In genomic region chr2:86480105-86480504, GRCh38 we compare ENCODE assay signal across 18 cellular contexts. TPM values are rescaled to one million over a fixed set of nuclear protein-coding genes. Genes with fewer than 3 reads are reported as not detected.
DNase-seq lines count a peak whose midpoint lies in the region; ATAC-seq and TF ChIP-seq lines count a peak whose summit lies in the region.
"Had no signal": no experiment of that assay in that cellular context is flagged by ENCODE, and none has a peak within 500 bp of the region (broad histone marks: within the 10 kb centered on the region; RNA-seq: fewer than 3 reads in every experiment).

No MANE protein-coding gene starts in this region.

- no peaks in the 10 kb centered on the region for H3K27me3 ChIP-seq in breast epithelium
- no peaks in the 10 kb centered on the region for H3K27me3 ChIP-seq in gastroesophageal sphincter
- H3K27me3 ChIP-seq in upper lobe of right lung = no peaks in the 10 kb centered on the region
- no peaks in the 10 kb centered on the region for H3K27me3 ChIP-seq in hepatocyte
- H3K27me3 ChIP-seq: adrenal gland, right lobe of liver had no signal

- TF ChIP-seq POLR2A in breast epithelium (IDR thresholded peaks at IDR 0.05) = no peak
- TF ChIP-seq POLR2A in gastroesophageal sphincter (IDR thresholded peaks at IDR 0.05) = no peak

- ATAC-seq in gastroesophageal sphincter (peak; percentile 59), upper lobe of right lung (peak; percentile 82), HG03571 (IDR thresholded peaks at IDR 0.05; ENCODE audit: unreplicated experiment) (no peak)
- ATAC-seq: stimulated activated naive CD8-positive, alpha-beta T cell treated with anti-CD3 and anti-CD28 coated beads, Interleukin-15, amount 100 ng/mL, for 72 hours had no signal

- H4K20me1 ChIP-seq in hepatocyte (ENCODE audit: insufficient read depth, poor library complexity, severe bottlenecking) = peaks cover 7% of the 10 kb centered on the region

- H2AFZ ChIP-seq in hepatocyte = no peak overlapping the region
- H2AFZ ChIP-seq: PC-9 had no signal

- H3K9me3 ChIP-seq in breast epithelium (no peaks in the 10 kb centered on the region), gastroesophageal sphincter (no peaks in the 10 kb centered on the region), upper lobe of right lung (no peaks in the 10 kb centered on the region), hepatocyte (ENCODE audit: low read depth) (no peaks in the 10 kb centered on the region)
- H3K9me3 ChIP-seq: adrenal gland, right lobe of liver had no signal

- H3K9me2 ChIP-seq in hepatocyte (replicated peaks; ENCODE audit: insufficient read depth) = no peaks in the 10 kb centered on the region

- no peaks in the 10 kb centered on the region for H3K27me3 Mint-ChIP-seq in MCF 10A (ENCODE audit: insufficient read depth, unreplicated experiment)
- H3K27me3 Mint-ChIP-seq in nephron progenitor cell (ENCODE audit: low read depth, poor library complexity) = peaks cover 3% of the 10 kb centered on the region
- H3K27me3 Mint-ChIP-seq in T-helper 2 cell treated with Interferon-gamma antibody and Interleukin-4, amounts not matched to agents 5 μg/mL and 100 μg/mL, for 36 hours (ENCODE audit: low read depth) = no peaks in the 10 kb centered on the region
- H3K27me3 Mint-ChIP-seq: stimulated activated naive CD8-positive, alpha-beta T cell treated with anti-CD3 and anti-CD28 coated beads, Interleukin-15, amount 100 ng/mL, for 72 hours had no signal

- H3K36me3 Mint-ChIP-seq in MCF 10A (ENCODE audit: insufficient read depth, unreplicated experiment) (peaks cover 93% of the 10 kb centered on the region), nephron progenitor cell (ENCODE audit: low read depth) (peaks cover 94% of the 10 kb centered on the region)
- H3K36me3 Mint-ChIP-seq in T-helper 2 cell treated with Interferon-gamma antibody and Interleukin-4, amounts not matched to agents 5 μg/mL and 100 μg/mL, for 36 hours (ENCODE audit: low read depth) = peaks cover 91% of the 10 kb centered on the region

- H3K27ac ChIP-seq in breast epithelium = peak overlapping the region; percentile 42 to 44
- H3K27ac ChIP-seq in gastroesophageal sphincter = peak overlapping the region in 3 of 4 donors; percentile 70 to 80 (median 76)
- peak overlapping the region; percentile 37 for H3K27ac ChIP-seq in upper lobe of right lung
- H3K27ac ChIP-seq in hepatocyte = no peak overlapping the region
- H3K27ac ChIP-seq: PC-9, right lobe of liver had no signal

- no peak overlapping the region for H3K27ac Mint-ChIP-seq in MCF 10A (ENCODE audit: low read depth, unreplicated experiment)
- peak overlapping the region; percentile 39 for H3K27ac Mint-ChIP-seq in nephron progenitor cell
- H3K27ac Mint-ChIP-seq in T-helper 2 cell treated with Interferon-gamma antibody and Interleukin-4, amounts not matched to agents 5 μg/mL and 100 μg/mL, for 36 hours = no peak overlapping the region
- H3K27ac Mint-ChIP-seq: stimulated activated naive CD8-positive, alpha-beta T cell treated with anti-CD3 and anti-CD28 coated beads, Interleukin-15, amount 100 ng/mL, for 72 hours had no signal

- H3K4me1 Mint-ChIP-seq in MCF 10A (ENCODE audit: insufficient read depth, unreplicated experiment) (peaks cover 11% of the 10 kb centered on the region), nephron progenitor cell (no peaks in the 10 kb centered on the region)
- peaks cover 22% of the 10 kb centered on the region for H3K4me1 Mint-ChIP-seq in T-helper 2 cell treated with Interferon-gamma antibody and Interleukin-4, amounts not matched to agents 5 μg/mL and 100 μg/mL, for 36 hours (ENCODE audit: low read depth)

- H3K36me3 ChIP-seq in breast epithelium (peaks cover 15% of the 10 kb centered on the region), gastroesophageal sphincter (peaks cover 8 to 96% of the 10 kb centered on the region in 2 donors), upper lobe of right lung (peaks cover 100% of the 10 kb centered on the region), hepatocyte (replicated peaks; ENCODE audit: insufficient read depth, low read depth) (peaks cover 21% of the 10 kb centered on the region)

- H3K79me2 ChIP-seq in hepatocyte = no peaks in the 10 kb centered on the region

- DNase-seq in breast epithelium (ENCODE audit: low spot score in 2 of 2) = peak in 1 of 2 donors; percentile 56
- DNase-seq in MCF 10A (ENCODE audit: unreplicated experiment) = no peak
- no peak for DNase-seq in nephron progenitor cell
- DNase-seq in upper lobe of right lung = no peak
- DNase-seq in hepatocyte (ENCODE audit: low spot score) = no peak
- no peak for DNase-seq in T-helper 2 cell treated with Interferon-gamma antibody and Interleukin-4, amounts not matched to agents 5 μg/mL and 100 μg/mL, for 36 hours (ENCODE audit: low spot score)
- DNase-seq: activated CD4-positive, CD25-positive, alpha-beta regulatory T cell; activated CD8-positive, alpha-beta memory T cell treated with anti-CD3 and anti-CD28 coated beads, Interleukin-2, amount 50 U/mL, for 4 hours; foreskin fibroblast; H9; immature natural killer cell; NCI-H1105; PC-9; stimulated activated naive CD8-positive, alpha-beta T cell treated with anti-CD3 and anti-CD28 coated beads, Interleukin-15, amount 100 ng/mL, for 72 hours had no signal

- H3K4me3 Mint-ChIP-seq in MCF 10A (ENCODE audit: unreplicated experiment) (no peak overlapping the region), nephron progenitor cell (no peak overlapping the region)
- no peak overlapping the region for H3K4me3 Mint-ChIP-seq in T-helper 2 cell treated with Interferon-gamma antibody and Interleukin-4, amounts not matched to agents 5 μg/mL and 100 μg/mL, for 36 hours
- H3K4me3 Mint-ChIP-seq: H9; immature natural killer cell; stimulated activated naive CD8-positive, alpha-beta T cell treated with anti-CD3 and anti-CD28 coated beads, Interleukin-15, amount 100 ng/mL, for 72 hours had no signal

- no peak overlapping the region for H3K4me3 ChIP-seq in breast epithelium
- no peak overlapping the region for H3K4me3 ChIP-seq in gastroesophageal sphincter
- H3K4me3 ChIP-seq in upper lobe of right lung = no peak overlapping the region
- H3K4me3 ChIP-seq in hepatocyte = no peak overlapping the region
- H3K4me3 ChIP-seq: adrenal gland, PC-9, right lobe of liver had no signal

- no peak overlapping the region for H3K4me2 ChIP-seq in hepatocyte
- H3K4me2 ChIP-seq: PC-9 had no signal

- no TSS peak for BruUV-seq in MCF 10A (replicated peaks; lab: Mats Ljungman, UMichigan)

- H3K9me3 Mint-ChIP-seq in MCF 10A (ENCODE audit: unreplicated experiment) (no peaks in the 10 kb centered on the region), nephron progenitor cell (no peaks in the 10 kb centered on the region)
- H3K9me3 Mint-ChIP-seq in T-helper 2 cell treated with Interferon-gamma antibody and Interleukin-4, amounts not matched to agents 5 μg/mL and 100 μg/mL, for 36 hours = no peaks in the 10 kb centered on the region
- H3K9me3 Mint-ChIP-seq: H9; immature natural killer cell; stimulated activated naive CD8-positive, alpha-beta T cell treated with anti-CD3 and anti-CD28 coated beads, Interleukin-15, amount 100 ng/mL, for 72 hours had no signal

- intact Hi-C loops in breast epithelium (cut with DNase I; ENCODE audit: low total_unique reads) (no loop called here), MCF 10A (cut with micrococcal nuclease) (no loop called here), upper lobe of right lung (cut with DNase I) (no loop called here)

- POLR2A ChIA-PET in MCF 10A (lab: Yijun Ruan, JAX) = interaction anchor here (0.6 to 2.4 kb wide), 4 partner anchors 8 to 1701 kb away, joined by 3 to 8 read pairs (median 4); no protein-coding TSS in a partner anchor

- TF ChIP-seq CTCF in breast epithelium (IDR thresholded peaks at IDR 0.05) = no peak
- TF ChIP-seq CTCF in MCF 10A (IDR thresholded peaks at IDR 0.05; ENCODE audit: unreplicated experiment) = no peak
- TF ChIP-seq CTCF in gastroesophageal sphincter (IDR thresholded peaks at IDR 0.05) = no peak
- TF ChIP-seq CTCF in nephron progenitor cell (IDR thresholded peaks at IDR 0.05) = no peak
- TF ChIP-seq CTCF in upper lobe of right lung (IDR thresholded peaks at IDR 0.05) = no peak
- no peak for TF ChIP-seq CTCF in hepatocyte (IDR thresholded peaks at IDR 0.05; ENCODE audit: poor library complexity)

- 8 to 10% methylated on average over 2 to 7 of the region's 7 CpGs for WGBS in gastroesophageal sphincter (ENCODE audit: low coverage in 1 of 2), 2 donors
- 66% methylated on average over 7 of the region's 7 CpGs for WGBS in hepatocyte (ENCODE audit: low lambda C conversion rate, missing lambda C conversion rate)

- peaks cover 0 to 13% of the 10 kb centered on the region in 2 donors for H3K4me1 ChIP-seq in breast epithelium
- peaks cover 18 to 71% (median 27%) of the 10 kb centered on the region in 3 donors for H3K4me1 ChIP-seq in gastroesophageal sphincter
- peaks cover 12% of the 10 kb centered on the region for H3K4me1 ChIP-seq in upper lobe of right lung
- no peaks in the 10 kb centered on the region for H3K4me1 ChIP-seq in hepatocyte (ENCODE audit: insufficient read depth)

- CTCF ChIA-PET in MCF 10A (lab: Yijun Ruan, JAX) = interaction anchor here (1.0 kb wide), 1 partner anchor 259 kb away, joined by 3 read pairs; no protein-coding TSS in a partner anchor

- no peak for TF ChIP-seq EP300 in gastroesophageal sphincter (IDR thresholded peaks at IDR 0.05)

RNA-seq across cellular contexts. Expression of gene KDM3A, which starts 38.9 kb away (rescaled TPM):
- total RNA-seq in breast epithelium (10 to 100 TPM; 40.6 to 79.0 (median 61.3) TPM), MCF 10A (2022) (21.1 and 34.6 TPM in 2 replicates), gastroesophageal sphincter (10 to 100 TPM; 40.5 to 81.8 (median 63.2) TPM), upper lobe of right lung (49.1 TPM), hepatocyte (37.5 and 41.3 TPM in 2 replicates)
- polyA plus RNA-seq in hepatocyte = 13.8 and 15.3 TPM in 2 replicates
